In the genomic region with DNA sequence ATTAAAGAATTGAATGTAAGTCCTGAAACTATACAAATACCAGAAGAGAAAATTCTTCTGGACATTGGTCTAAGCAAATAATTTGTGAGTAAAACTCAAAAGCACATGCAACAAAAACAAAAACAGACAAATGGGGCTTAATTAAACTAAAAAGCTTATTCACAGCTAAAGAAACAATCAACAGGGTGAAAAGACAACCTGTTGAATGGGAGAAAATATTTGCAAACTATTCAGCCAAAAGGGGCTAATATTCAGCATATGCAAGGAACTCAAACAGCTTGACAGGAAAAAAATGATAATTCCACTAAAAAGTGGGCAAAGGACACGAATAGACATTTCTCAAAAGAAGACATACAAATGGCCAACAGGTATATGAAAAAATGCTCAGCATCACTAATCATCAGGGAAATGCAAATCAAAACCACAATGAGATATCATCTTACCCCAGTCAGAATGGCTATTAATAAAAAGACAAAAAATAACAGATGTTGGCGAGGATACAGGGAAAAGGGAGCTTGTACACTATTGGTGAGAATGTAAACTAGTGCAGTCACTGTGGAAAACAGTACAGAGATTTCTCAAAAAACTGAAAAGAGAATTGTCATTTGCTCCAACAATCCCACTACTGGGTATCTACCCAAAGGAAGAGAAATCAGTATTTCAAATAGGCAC, we compare ENCODE assay signal across 6 cellular contexts.
"Had no signal": no experiment of that assay in that cellular context is flagged by ENCODE, and none has a peak within 500 bp of the region (broad histone marks: within the 10 kb centered on the region; RNA-seq: fewer than 3 reads in every experiment).

No MANE protein-coding gene starts in this region.

- H3K4me3 ChIP-seq: K562 had no signal

- DNase-seq: IMR-90, KBM-7, KG1 had no signal

- H3K27ac ChIP-seq: HL-60, KMS-11 had no signal
